ENCODE assay signal across 17 cellular contexts in the genomic region with DNA sequence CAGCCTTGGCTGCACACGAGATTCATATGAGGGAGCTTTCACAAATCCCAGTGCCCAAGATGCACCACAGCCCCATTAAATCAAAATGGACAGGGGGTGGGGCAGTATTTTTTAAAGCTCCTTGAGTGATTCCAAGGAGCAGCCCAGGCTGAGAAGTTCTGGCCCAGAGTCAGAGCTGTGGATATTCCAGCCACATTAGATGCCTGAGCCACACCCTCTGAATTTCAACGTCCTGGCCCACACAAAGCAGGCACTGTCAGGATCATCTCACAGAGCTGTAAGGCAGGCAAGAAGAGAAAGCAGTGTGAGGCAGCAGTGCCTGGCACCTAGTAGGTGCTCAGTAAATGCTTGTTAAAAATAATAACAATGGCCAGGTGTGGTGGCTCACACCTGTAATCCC. TPM values are rescaled to one million over a fixed set of nuclear protein-coding genes. Genes with fewer than 3 reads are reported as not detected.
"Had no signal": no experiment of that assay in that cellular context is flagged by ENCODE, and none has a peak within 500 bp of the region (broad histone marks: within the 10 kb centered on the region; RNA-seq: fewer than 3 reads in every experiment).

No MANE protein-coding gene starts in this region.

- ATAC-seq: naive thymus-derived CD8-positive, alpha-beta T cell; right cardiac atrium; stimulated activated naive B cell treated with anti-CD40 and anti-IgM and Interleukin-4, amounts not matched to agents 10 μg/mL and 1 μg/mL and 100 μg/mL, for 72 hours had no signal

- DNase-seq: activated CD4-positive, alpha-beta T cell treated with anti-CD3 and anti-CD28 coated beads, Interleukin-2, amount 50 U/mL, for 48 hours; activated CD4-positive, CD25-positive, alpha-beta regulatory T cell treated with anti-CD3 and anti-CD28 coated beads, Interleukin-2, amount 50 U/mL, for 72 hours; activated T-cell treated with anti-CD3 and anti-CD28 coated beads, Interleukin-2, amount 50 U/mL, for 48 hours; naive thymus-derived CD8-positive, alpha-beta T cell; posterior cingulate gyrus; right cardiac atrium; spleen; stimulated activated CD4-positive, alpha-beta T cell treated with anti-CD3 and anti-CD28 coated beads, Interleukin-2, amount 100 ng/mL, for 24 hours; stimulated activated naive B cell treated with anti-CD40 and anti-IgM and Interleukin-4, amounts not matched to agents 10 μg/mL and 1 μg/mL and 100 μg/mL, for 72 hours; T-helper 9 cell had no signal

- FAIRE-seq: colon had no signal

- H3K9me3 ChIP-seq: ascending aorta, neutrophil, spleen had no signal

- H3K4me3 ChIP-seq: ascending aorta, spleen had no signal

- H3K27me3 ChIP-seq: ascending aorta had no signal

- H3K27ac ChIP-seq: ascending aorta, neutrophil, spleen had no signal

- H3K4me1 ChIP-seq: ascending aorta, spleen had no signal

- H3K36me3 ChIP-seq: ascending aorta, neutrophil, spleen had no signal

RNA-seq across cellular contexts. Expression of gene PAX7, which starts 37.4 kb away (rescaled TPM):
- total RNA-seq: ascending aorta; cardiac septum; kidney epithelial cell; mesothelial cell of epicardium; naive thymus-derived CD8-positive, alpha-beta T cell; right cardiac atrium; spleen; subcutaneous adipose tissue had no signal
